In genomic region chrX:131399692-131400428, GRCh38 we compare ENCODE assay signal across 34 cellular contexts.
"Had no signal": no experiment of that assay in that cellular context is flagged by ENCODE, and none has a peak within 500 bp of the region (broad histone marks: within the 10 kb centered on the region; RNA-seq: fewer than 3 reads in every experiment).

No MANE protein-coding gene starts in this region.

- H3K27me3 Mint-ChIP-seq: activated CD4-positive, alpha-beta T cell treated with anti-CD3 and anti-CD28 coated beads, Interleukin-2, amount 10 ng/mL, durations not matched to agents 24 days and 14 days; activated naive CD4-positive, alpha-beta T cell treated with anti-CD3 and anti-CD28 coated beads, Interleukin-2, amount 50 U/mL, for 24 hours; activated naive CD8-positive, alpha-beta T cell treated with anti-CD3 and anti-CD28 coated beads, Interleukin-2, amount 10 ng/mL, durations not matched to agents 7 days and 5 days had no signal

- H3K9me3 Mint-ChIP-seq: activated CD4-positive, alpha-beta T cell treated with anti-CD3 and anti-CD28 coated beads, Interleukin-2, amount 10 ng/mL, durations not matched to agents 24 days and 14 days; activated naive CD8-positive, alpha-beta T cell treated with anti-CD3 and anti-CD28 coated beads, Interleukin-2, amount 10 ng/mL, durations not matched to agents 7 days and 5 days; activated T-cell treated with anti-CD3 and anti-CD28 coated beads, Interleukin-2, amount 50 U/mL, for 24 hours; activated T-helper 2 cell treated with anti-CD3 and anti-CD28 coated beads, Interferon-gamma antibody, Interleukin-2, Interleukin-4, amounts not matched to agents 10 μg/mL and 5 μg/mL and 100 μg/mL, durations not matched to agents 14 hours and 24 hours and 36 hours; T-helper 1 cell treated with Interleukin-12 subunit alpha and Interleukin-12 subunit beta and Interleukin-4 antibody, amounts not matched to agents 30 μg/mL and 1 μg/mL, for 36 hours; T-helper 2 cell treated with Interferon-gamma antibody and Interleukin-4, amounts not matched to agents 5 μg/mL and 100 μg/mL, for 36 hours had no signal

- H3K27ac Mint-ChIP-seq: activated CD4-positive, alpha-beta T cell treated with anti-CD3 and anti-CD28 coated beads, Interleukin-2, amount 10 ng/mL, durations not matched to agents 24 days and 14 days; activated CD8-positive, alpha-beta T cell treated with anti-CD3 and anti-CD28 coated beads, Interleukin-2, amount 10 ng/mL, durations not matched to agents 7 days and 5 days; activated naive CD4-positive, alpha-beta T cell treated with anti-CD3 and anti-CD28 coated beads, Interleukin-2, amount 50 U/mL, for 24 hours; activated naive CD8-positive, alpha-beta T cell treated with anti-CD3 and anti-CD28 coated beads, Interleukin-2, amount 10 ng/mL, durations not matched to agents 7 days and 5 days; activated T-cell treated with anti-CD3 and anti-CD28 coated beads, Interleukin-2, amount 50 U/mL, for 24 hours; activated T-helper 2 cell treated with anti-CD3 and anti-CD28 coated beads, Interferon-gamma antibody, Interleukin-2, Interleukin-4, amounts not matched to agents 10 μg/mL and 5 μg/mL and 100 μg/mL, durations not matched to agents 14 hours and 24 hours and 36 hours; T-helper 1 cell treated with Interleukin-12 subunit alpha and Interleukin-12 subunit beta and Interleukin-4 antibody, amounts not matched to agents 30 μg/mL and 1 μg/mL, for 36 hours; T-helper 2 cell treated with Interferon-gamma antibody and Interleukin-4, amounts not matched to agents 5 μg/mL and 100 μg/mL, for 36 hours had no signal

- H3K4me3 ChIP-seq: ascending aorta, Peyer's patch, SJSA1 had no signal

- H3K27ac ChIP-seq: ascending aorta, Peyer's patch, SJSA1, VCaP had no signal

- H3K9me3 ChIP-seq: ascending aorta, Peyer's patch, SJSA1, SK-N-SH had no signal

- H3K4me1 Mint-ChIP-seq: activated CD4-positive, alpha-beta T cell treated with anti-CD3 and anti-CD28 coated beads, Interleukin-2, amount 10 ng/mL, durations not matched to agents 24 days and 14 days; activated naive CD4-positive, alpha-beta T cell treated with anti-CD3 and anti-CD28 coated beads, Interleukin-2, amount 50 U/mL, for 24 hours; activated naive CD8-positive, alpha-beta T cell treated with anti-CD3 and anti-CD28 coated beads, Interleukin-2, amount 10 ng/mL, durations not matched to agents 7 days and 5 days had no signal

- H3K36me3 Mint-ChIP-seq: activated naive CD4-positive, alpha-beta T cell treated with anti-CD3 and anti-CD28 coated beads, Interleukin-2, amount 50 U/mL, for 24 hours; activated naive CD8-positive, alpha-beta T cell treated with anti-CD3 and anti-CD28 coated beads, Interleukin-2, amount 10 ng/mL, durations not matched to agents 7 days and 5 days had no signal

- H3K4me1 ChIP-seq: ascending aorta, Peyer's patch, SJSA1 had no signal

- H3K4me3 Mint-ChIP-seq: activated CD4-positive, alpha-beta T cell treated with anti-CD3 and anti-CD28 coated beads, Interleukin-2, amount 10 ng/mL, durations not matched to agents 24 days and 14 days; activated CD8-positive, alpha-beta T cell treated with anti-CD3 and anti-CD28 coated beads, Interleukin-2, amount 10 ng/mL, durations not matched to agents 7 days and 5 days; activated naive CD4-positive, alpha-beta T cell treated with anti-CD3 and anti-CD28 coated beads, Interleukin-2, amount 50 U/mL, for 24 hours; activated naive CD8-positive, alpha-beta T cell treated with anti-CD3 and anti-CD28 coated beads, Interleukin-2, amount 10 ng/mL, durations not matched to agents 7 days and 5 days; activated T-cell treated with anti-CD3 and anti-CD28 coated beads, Interleukin-2, amount 50 U/mL, for 24 hours; T-helper 1 cell treated with Interleukin-12 subunit alpha and Interleukin-12 subunit beta and Interleukin-4 antibody, amounts not matched to agents 30 μg/mL and 1 μg/mL, for 36 hours; T-helper 2 cell treated with Interferon-gamma antibody and Interleukin-4, amounts not matched to agents 5 μg/mL and 100 μg/mL, for 36 hours had no signal

- ATAC-seq: activated CD8-positive, alpha-beta T cell treated with anti-CD3 and anti-CD28 coated beads, Interleukin-2, amount 10 ng/mL, durations not matched to agents 7 days and 5 days; PC-3 had no signal

- H3K36me3 ChIP-seq: ascending aorta, Peyer's patch, SJSA1 had no signal

- DNase-seq: activated CD4-positive, alpha-beta T cell treated with anti-CD3 and anti-CD28 coated beads, Interleukin-2, amount 10 ng/mL, durations not matched to agents 24 days and 14 days; activated CD4-positive, alpha-beta T cell treated with anti-CD3 and anti-CD28 coated beads, Interleukin-2, amount 50 U/mL, for 48 hours; activated CD4-positive, CD25-positive, alpha-beta regulatory T cell; activated CD8-positive, alpha-beta T cell treated with anti-CD3 and anti-CD28 coated beads, Interleukin-2, amount 10 ng/mL, durations not matched to agents 7 days and 5 days; activated gamma-delta T cell; activated naive CD4-positive, alpha-beta T cell treated with Interleukin-2 at 50 U/mL for 16 hours; activated naive CD8-positive, alpha-beta T cell treated with anti-CD3 and anti-CD28 coated beads, Interleukin-2, amount 10 ng/mL, durations not matched to agents 7 days and 5 days; activated T-cell treated with anti-CD3 and anti-CD28 coated beads, Interleukin-2, amount 50 U/mL, for 24 hours; amygdala; caudate nucleus; cerebellar nuclear complex; Kasumi-1; KBM-7; NCI-H1048; NCI-H1417 treated with DMSO at 0.1 percent for 48 hours; NCI-H187 treated with DMSO at 0.1 percent for 48 hours; NCI-H2081; NCI-H226; NCI-H446 treated with DMSO at 0.1 percent for 48 hours; NCI-H524; NCI-H69; NCI-H82; PC-3; Peyer's patch; RPMI8226; SHP77 treated with DMSO at 0.1 percent for 48 hours; SK-N-SH had no signal

- H3K27me3 ChIP-seq: ascending aorta, Peyer's patch, SJSA1 had no signal
